ENCODE assay signal across 8 cellular contexts in genomic region chr15:84735480-84736061, GRCh38. TPM values are rescaled to one million over a fixed set of nuclear protein-coding genes. Genes with fewer than 3 reads are reported as not detected.
A peak's percentile ranks its signal among the peaks of the same experiment; 100 is the strongest.
DNase-seq lines count a peak whose midpoint lies in the region; ATAC-seq and TF ChIP-seq lines count a peak whose summit lies in the region.
"Not testable (repeated sequence)": the region's sequence is repeated elsewhere in the genome, so short reads cannot be mapped to it uniquely, and the experiment has no call there.

No MANE protein-coding gene starts in this region.

- CTCF ChIA-PET in activated CD4-positive, alpha-beta memory T cell treated with anti-CD3 and anti-CD28 coated beads for 36 hours (lab: Charles Lee) = interaction anchor here (0.8 to 3.9 kb wide), 15 partner anchors 10 to 165 kb away, joined by 3 to 28 read pairs (median 5); partner anchors contain the start of genes SEC11A, WDR73 and ZSCAN2

- not testable (repeated sequence) for H3K4me1 ChIP-seq in right lobe of liver

- not testable (repeated sequence) for H3K27me3 ChIP-seq in right lobe of liver

- DNase-seq in EL = peak; percentile 50
- peak; percentile 24 for DNase-seq in LoVo (ENCODE audit: low spot score)
- peak; percentile 81 for DNase-seq in activated CD4-positive, alpha-beta memory T cell treated with anti-CD3 and anti-CD28 coated beads for 36 hours
- DNase-seq in coronary artery (ENCODE audit: low spot score); right lobe of liver: not testable (repeated sequence)
- DNase-seq in stimulated activated CD4-positive, alpha-beta T cell treated with anti-CD3 and anti-CD28 coated beads, Interleukin-4, amount 100 ng/mL, for 24 hours = peak; percentile 39

- H3K36me3 Mint-ChIP-seq in activated CD4-positive, alpha-beta memory T cell treated with anti-CD3 and anti-CD28 coated beads for 36 hours = not testable (repeated sequence)

- TF ChIP-seq POLR2A in right lobe of liver (IDR thresholded peaks at IDR 0.05) = not testable (repeated sequence)

- peak overlapping the region; percentile 67 for H3K4me3 Mint-ChIP-seq in activated CD4-positive, alpha-beta memory T cell treated with anti-CD3 and anti-CD28 coated beads for 36 hours

- H3K9me3 Mint-ChIP-seq in activated CD4-positive, alpha-beta memory T cell treated with anti-CD3 and anti-CD28 coated beads for 36 hours = not testable (repeated sequence)

- peak overlapping the region; percentile 96 for H3K27ac Mint-ChIP-seq in activated CD4-positive, alpha-beta memory T cell treated with anti-CD3 and anti-CD28 coated beads for 36 hours

- peak overlapping the region; percentile 10 for H3K4me3 ChIP-seq in coronary artery
- H3K4me3 ChIP-seq in right lobe of liver = not testable (repeated sequence)

- not testable (repeated sequence) for TF ChIP-seq CTCF in coronary artery (IDR thresholded peaks at IDR 0.05); right lobe of liver (IDR thresholded peaks at IDR 0.05)

- intact Hi-C loops in activated CD4-positive, alpha-beta memory T cell treated with anti-CD3 and anti-CD28 coated beads for 36 hours (cut with micrococcal nuclease) = loop anchor here (1.0 to 5.0 kb wide), 8 partner anchors 12 to 847 kb away; partner anchors contain the start of genes SEC11A and WDR73
- intact Hi-C loops in right lobe of liver (cut with DNase I) = not testable (repeated sequence)

- H3K27ac ChIP-seq in coronary artery = peak overlapping the region in 1 of 2 donors; percentile 60
- peak overlapping the region in 2 of 3 donors; percentile 21 to 39 for H3K27ac ChIP-seq in right lobe of liver

- H3K9me3 ChIP-seq in right lobe of liver = not testable (repeated sequence)

- POLR2A ChIA-PET in activated CD4-positive, alpha-beta memory T cell treated with anti-CD3 and anti-CD28 coated beads for 36 hours (lab: Charles Lee) = interaction anchor here (0.6 to 4.5 kb wide), 18 partner anchors 8 to 246 kb away, joined by 3 to 58 read pairs (median 4); partner anchors contain the start of genes PDE8A, SEC11A and ZNF592

- not testable (repeated sequence) for H3K27me3 Mint-ChIP-seq in activated CD4-positive, alpha-beta memory T cell treated with anti-CD3 and anti-CD28 coated beads for 36 hours

- peak; percentile 31 for ATAC-seq in GM21381 (IDR thresholded peaks at IDR 0.05; ENCODE audit: unreplicated experiment)
- ATAC-seq in HG03025 (IDR thresholded peaks at IDR 0.05; ENCODE audit: low FRiP score, unreplicated experiment) = peak; percentile 37
- peak in 2 of 4 donors; percentile 17 to 41 for ATAC-seq in right lobe of liver

- H3K36me3 ChIP-seq in right lobe of liver = not testable (repeated sequence)

- 64% methylated on average over 5 of the region's 9 CpGs for WGBS in right lobe of liver (ENCODE audit: insufficient coverage, low coverage, low lambda C conversion rate, missing lambda C conversion rate)

- H3K4me1 Mint-ChIP-seq in activated CD4-positive, alpha-beta memory T cell treated with anti-CD3 and anti-CD28 coated beads for 36 hours (ENCODE audit: low read depth) = peaks cover 59% of the 10 kb centered on the region

RNA-seq across cellular contexts. Expression of gene ZNF592, which starts 12.8 kb away (rescaled TPM):
- 10 to 100 TPM; 23.8 to 24.3 TPM for total RNA-seq in activated CD4-positive, alpha-beta memory T cell treated with anti-CD3 and anti-CD28 coated beads for 36 hours
- 10 to 100 TPM; 10.8 to 13.2 (median 12.1) TPM for total RNA-seq in right lobe of liver

RNA-seq across cellular contexts. Expression of gene SEC11A, which starts 19.6 kb away (rescaled TPM):
- total RNA-seq in activated CD4-positive, alpha-beta memory T cell treated with anti-CD3 and anti-CD28 coated beads for 36 hours = 100 to 1,000 TPM; 132 to 136 TPM
- 10 to 100 TPM; 58.7 to 71.5 (median 65.3) TPM for total RNA-seq in right lobe of liver
